Comparison of ENCODE assay signal across 8 cellular contexts in genomic region chr14:75794615-75795038, GRCh38.
DNase-seq lines count a peak whose midpoint lies in the region; ATAC-seq and TF ChIP-seq lines count a peak whose summit lies in the region.

No MANE protein-coding gene starts in this region.

- no peak overlapping the region for H3K27ac Mint-ChIP-seq in CD8-positive, alpha-beta T cell

- H3K4me1 ChIP-seq in left lung = no peaks in the 10 kb centered on the region
- H3K4me1 ChIP-seq in CD8-positive, alpha-beta T cell (ENCODE audit: insufficient read depth, low read length) = no peaks in the 10 kb centered on the region

- DNase-seq in AG08395 (ENCODE audit: low spot score) (peak; percentile 67), HT-29 (ENCODE audit: low spot score) (peak; percentile 40), T47D (ENCODE audit: low read depth in 1 of 2, low spot score in 1 of 2) (peak; percentile 28 to 80), left lung (no peak), NCI-H345 treated with DMSO at 0.1 percent for 48 hours (lab: John Stamatoyannopoulos, UW; ENCODE audit: unreplicated experiment) (no peak)
- no peak for DNase-seq in CD8-positive, alpha-beta T cell
- no peak for DNase-seq in activated T-cell treated with anti-CD3 and anti-CD28 coated beads, Interleukin-2, amount 50 U/mL, for 48 hours
- DNase-seq in activated CD4-positive, alpha-beta T cell treated with anti-CD3 and anti-CD28 coated beads for 4 hours = no peak

- H3K36me3 Mint-ChIP-seq in CD8-positive, alpha-beta T cell = peaks cover 51% of the 10 kb centered on the region

- intact Hi-C loops in left lung (cut with DNase I) = no loop called here
- intact Hi-C loops in CD8-positive, alpha-beta T cell (cut with DNase I, micrococcal nuclease) = no loop called here

- CTCF ChIA-PET in CD8-positive, alpha-beta T cell (lab: Charles Lee) = interaction anchor here (1.4 kb wide), 1 partner anchor 112 kb away, joined by 6 read pairs; no protein-coding TSS in a partner anchor

- H3K27me3 ChIP-seq in left lung = no peaks in the 10 kb centered on the region
- H3K27me3 ChIP-seq in CD8-positive, alpha-beta T cell (ENCODE audit: insufficient read depth, low read length) = no peaks in the 10 kb centered on the region

- peak; percentile 96 for ATAC-seq in left lung
- ATAC-seq in CD8-positive, alpha-beta T cell = no peak

- TF ChIP-seq CTCF in left lung (IDR thresholded peaks at IDR 0.05) = peak; percentile 10 to 32
- TF ChIP-seq CTCF in CD8-positive, alpha-beta T cell (IDR thresholded peaks at IDR 0.05) = no peak

- H3K4me3 ChIP-seq in left lung = no peak overlapping the region
- no peak overlapping the region for H3K4me3 ChIP-seq in CD8-positive, alpha-beta T cell (ENCODE audit: low read depth, low read length)

- POLR2A ChIA-PET in CD8-positive, alpha-beta T cell (lab: Charles Lee) = no interaction called here

- H3K27me3 Mint-ChIP-seq in CD8-positive, alpha-beta T cell (ENCODE audit: low read depth) = no peaks in the 10 kb centered on the region

- H3K9me3 ChIP-seq in left lung = peaks cover 0 to 3% of the 10 kb centered on the region in 2 donors
- H3K9me3 ChIP-seq in CD8-positive, alpha-beta T cell (ENCODE audit: low read length) = no peaks in the 10 kb centered on the region

- in situ Hi-C loops in T47D (cut with HindIII; ENCODE audit: low pct_unique_long_range_greater_than_20kb, low sequenced_read_pairs) = no loop called here

- H3K27ac ChIP-seq in left lung = no peak overlapping the region
- H3K27ac ChIP-seq in CD8-positive, alpha-beta T cell (ENCODE audit: low read depth, low read length) = no peak overlapping the region

- H3K36me3 ChIP-seq in left lung = peaks cover 0 to 13% of the 10 kb centered on the region in 2 donors
- no peaks in the 10 kb centered on the region for H3K36me3 ChIP-seq in CD8-positive, alpha-beta T cell (ENCODE audit: insufficient read depth, low read length)

- H3K4me3 Mint-ChIP-seq in CD8-positive, alpha-beta T cell = no peak overlapping the region

- no peaks in the 10 kb centered on the region for H3K4me1 Mint-ChIP-seq in CD8-positive, alpha-beta T cell (ENCODE audit: low read depth)

- H3K9me3 Mint-ChIP-seq in CD8-positive, alpha-beta T cell = peaks cover 23% of the 10 kb centered on the region

Comparison
In these comparisons a context has a peak if more than half of its experiments do, and no peak if none do; other contexts are left out.
1. DNase-seq: peak in AG08395 (single experiment), HT-29 (single experiment) and T47D (2 of 2); none in left lung (0 of 2), NCI-H345 treated with DMSO at 0.1 percent for 48 hours (single experiment), CD8-positive, alpha-beta T cell (0 of 7), activated T-cell treated with anti-CD3 and anti-CD28 coated beads, Interleukin-2, amount 50 U/mL, for 48 hours (0 of 2) and activated CD4-positive, alpha-beta T cell treated with anti-CD3 and anti-CD28 coated beads for 4 hours (0 of 2).